11 cellular contexts compared by ENCODE assay signal in the genomic region with DNA sequence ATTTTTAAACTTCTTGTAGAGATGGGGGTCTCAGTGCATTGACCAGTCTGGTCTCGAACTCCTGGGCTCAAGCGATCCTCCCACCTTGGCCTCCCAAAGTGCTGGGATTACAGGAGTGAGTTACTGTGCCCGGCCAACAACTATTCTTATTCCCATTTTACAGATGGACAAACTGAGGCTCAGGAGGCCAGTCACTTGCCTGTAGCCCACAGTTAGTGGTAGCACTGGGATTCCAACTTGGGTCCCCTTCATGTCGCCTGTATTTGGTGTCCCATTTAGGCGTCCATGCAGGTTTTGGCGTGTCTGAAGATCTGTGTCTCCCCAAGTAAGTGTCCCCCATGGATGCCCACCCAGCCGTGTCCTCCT. TPM values are rescaled to one million over a fixed set of nuclear protein-coding genes. Genes with fewer than 3 reads are reported as not detected.
DNase-seq lines count a peak whose midpoint lies in the region; ATAC-seq, FAIRE-seq and TF ChIP-seq lines count a peak whose summit lies in the region.
"Had no signal": no experiment of that assay in that cellular context is flagged by ENCODE, and none has a peak within 500 bp of the region (broad histone marks: within the 10 kb centered on the region; RNA-seq: fewer than 3 reads in every experiment).

No MANE protein-coding gene starts in this region.

- CTCF ChIA-PET in A549 (lab: Yijun Ruan, JAX), result interaction anchor here (0.6 to 16.4 kb wide), 16 partner anchors 10 to 584 kb away, joined by 3 to 295 read pairs (median 4); a partner anchor contains a TSS

- H3K9me3 ChIP-seq in A549 (no peaks in the 10 kb centered on the region), osteoblast (ENCODE audit: low read depth, low read length) (no peaks in the 10 kb centered on the region)
- H3K9me3 ChIP-seq: BE2C, mucosa of descending colon had no signal

- TF ChIP-seq POLR2A in A549 (IDR thresholded peaks at IDR 0.05; ENCODE audit: low read length) (no peak), erythroblast (IDR thresholded peaks at IDR 0.05; ENCODE audit: low read length) (no peak)

- H4K20me1 ChIP-seq in osteoblast (ENCODE audit: insufficient read depth, low read length), result no peaks in the 10 kb centered on the region

- TF ChIP-seq CTCF in A549 (IDR thresholded peaks at IDR 0.05), result no peak
- no peak for TF ChIP-seq CTCF in WI38 (IDR thresholded peaks at IDR 0.05; ENCODE audit: low read depth, low read length)
- no peak for TF ChIP-seq CTCF in fibroblast of mammary gland (conservative IDR thresholded peaks at IDR 0.05; ENCODE audit: control insufficient read depth, insufficient read depth, low read depth, low read length)
- no peak for TF ChIP-seq CTCF in osteoblast (IDR thresholded peaks at IDR 0.05; ENCODE audit: extremely low read depth, low read depth, low read length)

- POLR2A ChIA-PET in A549 (lab: Yijun Ruan, JAX), result interaction anchor here (0.5 to 3.1 kb wide), 5 partner anchors 9 to 113 kb away, joined by 3 to 54 read pairs (median 3); a partner anchor contains a TSS

- H3K36me3 ChIP-seq in osteoblast (ENCODE audit: insufficient read depth, low read length), result peaks cover 26% of the 10 kb centered on the region
- H3K36me3 ChIP-seq: BE2C had no signal

- no peak for ATAC-seq in A549
- ATAC-seq in HG03457 (IDR thresholded peaks at IDR 0.05; ENCODE audit: unreplicated experiment), result no peak

- no peak for TF ChIP-seq EP300 in A549 (IDR thresholded peaks at IDR 0.05)

- H3K27ac ChIP-seq in A549 (peak overlapping the region; percentile 85 to 91), osteoblast (ENCODE audit: low read depth, low read length) (peak overlapping the region; percentile 90)

- no peak for DNase-seq in A549 (ENCODE audit: low read depth in 1 of 2, low spot score in 1 of 2)
- DNase-seq in fibroblast of mammary gland (ENCODE audit: low read depth), result no peak
- no peak for DNase-seq in osteoblast (ENCODE audit: insufficient read length, low spot score, missing footprints)
- no peak for DNase-seq in stimulated activated CD4-positive, alpha-beta T cell treated with anti-CD3 and anti-CD28 coated beads, Interleukin-12 subunit alpha, Interleukin-12 subunit beta, amount 100 ng/mL, for 4 hours
- no peak for DNase-seq in erythroblast (lab: John Stamatoyannopoulos, UW)
- no peak for DNase-seq in activated naive CD4-positive, alpha-beta T cell treated with Interleukin-2 at 50 U/mL for 16 hours
- DNase-seq: BE2C, NCI-H2029 had no signal

- H3K4me3 ChIP-seq in A549, result peak overlapping the region; percentile 61
- H3K4me3 ChIP-seq in WI38 (ENCODE audit: low read depth, low read length), result peak overlapping the region; percentile 91
- H3K4me3 ChIP-seq in fibroblast of mammary gland (ENCODE audit: control insufficient read depth, low read depth, low read length), result peak overlapping the region; percentile 94
- H3K4me3 ChIP-seq in osteoblast (ENCODE audit: insufficient read depth, low read length), result peak overlapping the region; percentile 93
- H3K4me3 ChIP-seq: mucosa of descending colon had no signal

- peak overlapping the region; percentile 46 for H2AFZ ChIP-seq in osteoblast (ENCODE audit: low read length)

- H3K4me2 ChIP-seq in A549, result peak overlapping the region; percentile 86
- peak overlapping the region; percentile 85 for H3K4me2 ChIP-seq in osteoblast (ENCODE audit: insufficient read depth, low read length)

- 76% methylated on average over 7 of the region's 7 CpGs for WGBS in A549 (ENCODE audit: missing lambda C conversion rate)

- TF ChIP-seq RAD21 in A549 (conservative IDR thresholded peaks at IDR 0.05 in 1 of 2, IDR thresholded peaks at IDR 0.05 in 1 of 2), result no peak

- no peak for FAIRE-seq in A549 (lab: Jason Lieb, UNC)

- H3K27me3 ChIP-seq in osteoblast (ENCODE audit: insufficient read depth, low read length), result no peaks in the 10 kb centered on the region

- H3K4me1 ChIP-seq in A549 (peaks cover 47% of the 10 kb centered on the region), osteoblast (ENCODE audit: insufficient read depth, low read length) (peaks cover 39% of the 10 kb centered on the region)
- H3K4me1 ChIP-seq: BE2C had no signal

- peaks cover 33% of the 10 kb centered on the region for H3K79me2 ChIP-seq in osteoblast (ENCODE audit: insufficient read depth, low read length)

TF ChIP-seq in A549, 52 proteins besides CTCF, POLR2A, EP300 and RAD21 (continues in another document):
- no peak for TF ChIP-seq MYC (IDR thresholded peaks at IDR 0.05; ENCODE audit: borderline replicate concordance, low read length)
- TF ChIP-seq SMC3 (IDR thresholded peaks at IDR 0.05), result no peak
- TF ChIP-seq GATA3 (IDR thresholded peaks at IDR 0.05; ENCODE audit: borderline replicate concordance), result no peak
- peak; percentile 82 for TF ChIP-seq HDAC2 (IDR thresholded peaks at IDR 0.05)
- TF ChIP-seq, protein P1, sequence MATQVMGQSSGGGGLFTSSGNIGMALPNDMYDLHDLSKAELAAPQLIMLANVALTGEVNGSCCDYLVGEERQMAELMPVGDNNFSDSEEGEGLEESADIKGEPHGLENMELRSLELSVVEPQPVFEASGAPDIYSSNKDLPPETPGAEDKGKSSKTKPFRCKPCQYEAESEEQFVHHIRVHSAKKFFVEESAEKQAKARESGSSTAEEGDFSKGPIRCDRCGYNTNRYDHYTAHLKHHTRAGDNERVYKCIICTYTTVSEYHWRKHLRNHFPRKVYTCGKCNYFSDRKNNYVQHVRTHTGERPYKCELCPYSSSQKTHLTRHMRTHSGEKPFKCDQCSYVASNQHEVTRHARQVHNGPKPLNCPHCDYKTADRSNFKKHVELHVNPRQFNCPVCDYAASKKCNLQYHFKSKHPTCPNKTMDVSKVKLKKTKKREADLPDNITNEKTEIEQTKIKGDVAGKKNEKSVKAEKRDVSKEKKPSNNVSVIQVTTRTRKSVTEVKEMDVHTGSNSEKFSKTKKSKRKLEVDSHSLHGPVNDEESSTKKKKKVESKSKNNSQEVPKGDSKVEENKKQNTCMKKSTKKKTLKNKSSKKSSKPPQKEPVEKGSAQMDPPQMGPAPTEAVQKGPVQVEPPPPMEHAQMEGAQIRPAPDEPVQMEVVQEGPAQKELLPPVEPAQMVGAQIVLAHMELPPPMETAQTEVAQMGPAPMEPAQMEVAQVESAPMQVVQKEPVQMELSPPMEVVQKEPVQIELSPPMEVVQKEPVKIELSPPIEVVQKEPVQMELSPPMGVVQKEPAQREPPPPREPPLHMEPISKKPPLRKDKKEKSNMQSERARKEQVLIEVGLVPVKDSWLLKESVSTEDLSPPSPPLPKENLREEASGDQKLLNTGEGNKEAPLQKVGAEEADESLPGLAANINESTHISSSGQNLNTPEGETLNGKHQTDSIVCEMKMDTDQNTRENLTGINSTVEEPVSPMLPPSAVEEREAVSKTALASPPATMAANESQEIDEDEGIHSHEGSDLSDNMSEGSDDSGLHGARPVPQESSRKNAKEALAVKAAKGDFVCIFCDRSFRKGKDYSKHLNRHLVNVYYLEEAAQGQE (IDR thresholded peaks at IDR 0.05), result no peak
- no peak for TF ChIP-seq NR3C1 (IDR thresholded peaks at IDR 0.05)
- 0 out of 2 replicates have a peak, but pooled peaks have one; percentile 75 for TF ChIP-seq CHD4 (IDR thresholded peaks at IDR 0.05; ENCODE audit: borderline replicate concordance)
- no peak for TF ChIP-seq TP53 (CRISPR knock-in tag; IDR thresholded peaks at IDR 0.05)
- no peak for TF ChIP-seq ZNF302 (CRISPR knock-in tag; IDR thresholded peaks at IDR 0.05)
- no peak for TF ChIP-seq JUN (IDR thresholded peaks at IDR 0.05)
- TF ChIP-seq RNF2 (IDR thresholded peaks at IDR 0.05; ENCODE audit: borderline replicate concordance, low read depth), result no peak
- TF ChIP-seq, protein P2, sequence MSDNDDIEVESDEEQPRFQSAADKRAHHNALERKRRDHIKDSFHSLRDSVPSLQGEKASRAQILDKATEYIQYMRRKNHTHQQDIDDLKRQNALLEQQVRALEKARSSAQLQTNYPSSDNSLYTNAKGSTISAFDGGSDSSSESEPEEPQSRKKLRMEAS (IDR thresholded peaks at IDR 0.05), result peak; percentile 9
- no peak for TF ChIP-seq NPAS2 (CRISPR knock-in tag; IDR thresholded peaks at IDR 0.05; ENCODE audit: borderline replicate concordance)
- no peak for TF ChIP-seq CEBPB (IDR thresholded peaks at IDR 0.05)
- TF ChIP-seq, protein P3, sequence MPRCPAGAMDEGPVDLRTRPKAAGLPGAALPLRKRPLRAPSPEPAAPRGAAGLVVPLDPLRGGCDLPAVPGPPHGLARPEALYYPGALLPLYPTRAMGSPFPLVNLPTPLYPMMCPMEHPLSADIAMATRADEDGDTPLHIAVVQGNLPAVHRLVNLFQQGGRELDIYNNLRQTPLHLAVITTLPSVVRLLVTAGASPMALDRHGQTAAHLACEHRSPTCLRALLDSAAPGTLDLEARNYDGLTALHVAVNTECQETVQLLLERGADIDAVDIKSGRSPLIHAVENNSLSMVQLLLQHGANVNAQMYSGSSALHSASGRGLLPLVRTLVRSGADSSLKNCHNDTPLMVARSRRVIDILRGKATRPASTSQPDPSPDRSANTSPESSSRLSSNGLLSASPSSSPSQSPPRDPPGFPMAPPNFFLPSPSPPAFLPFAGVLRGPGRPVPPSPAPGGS (IDR thresholded peaks at IDR 0.05), result no peak
- TF ChIP-seq KDM1A (IDR thresholded peaks at IDR 0.05; ENCODE audit: low read depth), result peak; percentile 93

RNA-seq across cellular contexts. Expression of a gene that starts 0.8 kb away (rescaled TPM):
- polyA plus RNA-seq in A549 (2011; rRNA removed) (60.1 and 60.3 TPM in 2 replicates), A549 (2017; fragmentation: RNase III; extraction: RNeasy Plus Mini Kit Qiagen cat#74134 plus additional on column Dnase treatment) (45.4 to 69.4 TPM (median 47.8 TPM) in 3 replicates)
- polyA plus RNA-seq in A549 (2012; cell fraction: cytosol; rRNA removed), result 66.8 and 78.1 TPM in 2 replicates
- 128 and 129 TPM in 2 replicates for polyA plus RNA-seq in A549 (2012; cell fraction: nucleus; rRNA removed)
- 378 and 386 TPM in 2 replicates for polyA minus RNA-seq in A549 (2011; rRNA and poly(A)+ RNA removed)
- 355 and 368 TPM in 2 replicates for total RNA-seq in osteoblast

RNA-seq across cellular contexts. Expression of a gene that starts 25.2 kb away (rescaled TPM):
- 8.6 and 19.7 TPM in 2 replicates for polyA plus RNA-seq in A549 (2011; rRNA removed)
- polyA plus RNA-seq in A549 (2012; cell fraction: cytosol; rRNA removed), result 12.2 and 13.5 TPM in 2 replicates
- polyA plus RNA-seq in A549 (2012; cell fraction: nucleus; rRNA removed), result 18.7 and 22.1 TPM in 2 replicates
- polyA plus RNA-seq in A549 (2017; fragmentation: RNase III; extraction: RNeasy Plus Mini Kit Qiagen cat#74134 plus additional on column Dnase treatment), result 25.2 to 28.1 TPM (median 26.6 TPM) in 3 replicates
- polyA minus RNA-seq in A549 (2011; rRNA and poly(A)+ RNA removed), result 14.1 and 16.4 TPM in 2 replicates
- not detected in 2 replicates for total RNA-seq in osteoblast

RNA-seq across cellular contexts. Expression of a gene that starts 45.9 kb away (rescaled TPM):
- polyA plus RNA-seq in A549 (2011; rRNA removed) (89.5 and 117 TPM in 2 replicates), A549 (2017; fragmentation: RNase III; extraction: RNeasy Plus Mini Kit Qiagen cat#74134 plus additional on column Dnase treatment) (272 to 278 TPM (median 273 TPM) in 3 replicates)
- 77.4 and 104 TPM in 2 replicates for polyA plus RNA-seq in A549 (2012; cell fraction: cytosol; rRNA removed)
- 94.8 and 133 TPM in 2 replicates for polyA plus RNA-seq in A549 (2012; cell fraction: nucleus; rRNA removed)
- polyA minus RNA-seq in A549 (2011; rRNA and poly(A)+ RNA removed), result 118 and 124 TPM in 2 replicates
- total RNA-seq in osteoblast, result 113 and 114 TPM in 2 replicates
